In the genomic region with DNA sequence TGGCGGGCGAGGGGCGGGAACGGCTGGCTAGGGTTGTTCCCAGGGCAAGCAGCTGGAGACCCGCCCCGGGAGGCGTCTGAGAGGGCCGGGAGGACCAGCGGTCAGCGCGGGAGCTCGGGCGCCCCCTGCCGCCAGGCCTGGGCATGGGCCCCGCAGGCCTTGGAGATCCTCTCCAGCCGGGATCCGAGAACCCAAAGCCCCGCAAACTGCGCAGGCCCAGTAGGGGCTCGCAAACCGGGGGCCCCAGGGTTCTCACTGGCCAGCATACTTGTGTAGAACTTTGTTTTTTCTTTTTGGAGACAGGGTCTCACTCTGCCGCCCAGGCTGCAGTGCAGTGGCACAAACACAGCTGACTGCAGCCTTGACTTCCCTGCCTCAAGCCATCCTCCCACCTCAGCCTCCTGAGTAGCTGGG, we compare ENCODE assay signal across 1 cellular context.
TF ChIP-seq lines count a peak whose summit lies in the region.

No MANE protein-coding gene starts in this region.

TF ChIP-seq in IMR-90, 13 proteins besides CTCF, POLR2A, EP300 and RAD21:
- TF ChIP-seq USF2 (IDR thresholded peaks at IDR 0.05; ENCODE audit: low read depth, low read length) (no peak), CEBPB (IDR thresholded peaks at IDR 0.05; ENCODE audit: low read depth, low read length) (no peak), MXI1 (IDR thresholded peaks at IDR 0.05; ENCODE audit: borderline replicate concordance, low read depth, low read length) (no peak), MAFK (IDR thresholded peaks at IDR 0.05; ENCODE audit: low read depth, low read length) (no peak), NFE2L2 (IDR thresholded peaks at IDR 0.05; ENCODE audit: low read depth, low read length) (no peak), CHD1 (IDR thresholded peaks at IDR 0.05; ENCODE audit: low read depth, low read length) (no peak), RFX5 (IDR thresholded peaks at IDR 0.05; ENCODE audit: low read depth, low read length) (no peak), FOS (IDR thresholded peaks at IDR 0.05; ENCODE audit: low read depth, low read length) (no peak), MAZ (IDR thresholded peaks at IDR 0.05; ENCODE audit: borderline replicate concordance, low read depth, low read length) (no peak), BHLHE40 (IDR thresholded peaks at IDR 0.05; ENCODE audit: low read depth, low read length) (no peak), RCOR1 (IDR thresholded peaks at IDR 0.05; ENCODE audit: insufficient replicate concordance, low read length) (no peak), SMC3 (IDR thresholded peaks at IDR 0.05; ENCODE audit: low read depth, low read length) (no peak)
- TF ChIP-seq, protein P1, sequence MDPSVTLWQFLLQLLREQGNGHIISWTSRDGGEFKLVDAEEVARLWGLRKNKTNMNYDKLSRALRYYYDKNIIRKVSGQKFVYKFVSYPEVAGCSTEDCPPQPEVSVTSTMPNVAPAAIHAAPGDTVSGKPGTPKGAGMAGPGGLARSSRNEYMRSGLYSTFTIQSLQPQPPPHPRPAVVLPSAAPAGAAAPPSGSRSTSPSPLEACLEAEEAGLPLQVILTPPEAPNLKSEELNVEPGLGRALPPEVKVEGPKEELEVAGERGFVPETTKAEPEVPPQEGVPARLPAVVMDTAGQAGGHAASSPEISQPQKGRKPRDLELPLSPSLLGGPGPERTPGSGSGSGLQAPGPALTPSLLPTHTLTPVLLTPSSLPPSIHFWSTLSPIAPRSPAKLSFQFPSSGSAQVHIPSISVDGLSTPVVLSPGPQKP (IDR thresholded peaks at IDR 0.05; ENCODE audit: borderline replicate concordance, low read depth, low read length), result no peak
